Comparison of ENCODE assay signal across 19 cellular contexts in genomic region chr3:70336885-70337284, GRCh38. TPM values are rescaled to one million over a fixed set of nuclear protein-coding genes. Genes with fewer than 3 reads are reported as not detected.
"Had no signal": no experiment of that assay in that cellular context is flagged by ENCODE, and none has a peak within 500 bp of the region (broad histone marks: within the 10 kb centered on the region; RNA-seq: fewer than 3 reads in every experiment).

No MANE protein-coding gene starts in this region.

RNA-seq across cellular contexts. Expression of gene MDFIC2, which starts 24.4 kb away (rescaled TPM):
- total RNA-seq: natural killer cell, occipital lobe, osteoblast, ovary, posterior vena cava, prostate gland, pulmonary artery endothelial cell, right atrium auricular region, sciatic nerve, stomach, subcutaneous adipose tissue, temporal lobe, thoracic aorta, thyroid gland, tibial nerve, upper lobe of left lung, ureter, vagina had no signal
- polyA plus RNA-seq: neural cell, ovary, stomach had no signal
